8 cellular contexts compared by ENCODE assay signal in the genomic region with DNA sequence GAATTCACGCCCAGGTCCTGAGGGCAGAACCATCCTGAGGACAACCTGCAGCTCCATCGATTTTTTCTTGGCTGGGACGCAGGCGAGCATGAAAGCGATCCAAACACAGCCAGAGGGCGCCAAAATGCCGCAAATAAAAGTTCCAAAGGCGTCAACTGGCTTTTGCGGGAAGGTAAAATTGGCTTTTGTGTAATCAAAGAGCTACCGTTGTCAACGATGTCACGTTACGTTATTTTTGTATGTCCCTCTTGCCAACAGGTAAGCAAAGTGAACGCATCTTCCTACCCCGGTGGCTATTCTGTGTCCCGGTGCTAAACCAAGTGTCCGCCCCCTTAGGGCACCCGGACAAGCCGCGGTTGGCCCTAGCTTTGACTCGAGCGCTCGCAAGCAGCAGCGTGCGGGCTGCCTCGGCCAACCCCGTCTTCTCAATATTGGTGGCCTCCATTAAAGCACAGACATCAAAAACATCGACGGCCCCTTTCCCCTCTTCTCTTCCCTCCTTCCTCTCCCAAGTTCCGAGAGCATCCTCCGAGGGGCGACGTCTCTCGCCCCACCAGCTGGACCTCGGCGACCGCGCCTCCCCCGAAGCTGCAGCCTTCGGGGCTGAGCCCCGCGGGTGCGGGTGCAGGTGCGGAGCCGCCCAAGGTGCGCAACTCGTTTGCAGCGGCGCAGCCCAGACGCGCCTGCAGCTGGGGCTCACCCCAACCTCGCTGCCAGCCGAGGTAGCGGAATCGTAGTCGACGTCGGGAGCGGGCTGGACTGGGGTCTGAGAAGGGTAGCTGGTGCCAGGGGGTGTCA. TPM values are rescaled to one million over a fixed set of nuclear protein-coding genes. Genes with fewer than 3 reads are reported as not detected.
DNase-seq lines count a peak whose midpoint lies in the region; ATAC-seq and TF ChIP-seq lines count a peak whose summit lies in the region.

No MANE protein-coding gene starts in this region.

- CTCF ChIA-PET in GM10248 (lab: Yijun Ruan, JAX) (interaction anchor here (0.6 to 6.1 kb wide), 67 partner anchors 8 to 1129 kb away, joined by 3 to 128 read pairs (median 5); no protein-coding TSS in a partner anchor), PC-3 (lab: Charles Lee) (interaction anchor here (0.5 to 2.8 kb wide), 12 partner anchors 188 to 1110 kb away, joined by 3 to 21 read pairs (median 3); no protein-coding TSS in a partner anchor)

- H3K4me1 ChIP-seq in Karpas-422 (ENCODE audit: low read length) (peaks cover 49% of the 10 kb centered on the region), PC-3 (ENCODE audit: insufficient read depth, low read length) (peaks cover 29% of the 10 kb centered on the region)

- no peak overlapping the region for H3K27ac Mint-ChIP-seq in activated naive CD8-positive, alpha-beta T cell treated with anti-CD3 and anti-CD28 coated beads, Interleukin-2, amount 10 ng/mL, durations not matched to agents 7 days and 5 days

- POLR2A ChIA-PET in GM10248 (lab: Yijun Ruan, JAX), result interaction anchor here (0.6 to 1.6 kb wide), 4 partner anchors 8 to 232 kb away, joined by 3 to 4 read pairs (median 4); no protein-coding TSS in a partner anchor
- POLR2A ChIA-PET in PC-3 (lab: Charles Lee; ENCODE audit: unreplicated experiment), result interaction anchor here (0.5 to 0.6 kb wide), 2 partner anchors 124 to 252 kb away, joined by 3 to 4 read pairs; no protein-coding TSS in a partner anchor
- POLR2A ChIA-PET in activated naive CD8-positive, alpha-beta T cell treated with anti-CD3 and anti-CD28 coated beads, Interleukin-2, amount 10 ng/mL, durations not matched to agents 7 days and 5 days (lab: Charles Lee), result interaction anchor here (0.5 kb wide), 1 partner anchor 264 kb away, joined by 4 read pairs; no protein-coding TSS in a partner anchor

- H3K9me3 ChIP-seq in Karpas-422 (ENCODE audit: low read length) (no peaks in the 10 kb centered on the region), PC-3 (ENCODE audit: low read length) (no peaks in the 10 kb centered on the region)

- H4K20me1 ChIP-seq in Karpas-422 (ENCODE audit: insufficient read depth, low read depth, low read length) (peaks cover 3% of the 10 kb centered on the region), PC-3 (ENCODE audit: low read length) (peaks cover 9% of the 10 kb centered on the region)

- H2AFZ ChIP-seq in Karpas-422 (ENCODE audit: low read length), result peak overlapping the region; percentile 42; the same call in 1 of the 2 replicates
- peak overlapping the region; percentile 86 for H2AFZ ChIP-seq in PC-3 (ENCODE audit: low read length)

- H3K27ac ChIP-seq in Karpas-422 (ENCODE audit: low read length) (no peak overlapping the region), PC-3 (ENCODE audit: low read length) (no peak overlapping the region)

- intact Hi-C loops in PC-3 (cut with micrococcal nuclease), result loop anchor here (1.0 to 5.0 kb wide), 6 partner anchors 41 to 1089 kb away; no protein-coding TSS in a partner anchor
- intact Hi-C loops in Right ventricle myocardium inferior (cut with DNase I), result loop anchor here (1.0 kb wide), 1 partner anchor 1098 kb away; no protein-coding TSS in a partner anchor

- no peaks in the 10 kb centered on the region for H3F3A ChIP-seq in PC-3 (ENCODE audit: low read length, unreplicated experiment)

- BruUV-seq in PC-3 (replicated peaks; lab: Mats Ljungman, UMichigan), result TSS peak; percentile 39

- H3K4me2 ChIP-seq in Karpas-422 (ENCODE audit: low read depth, low read length, poor library complexity, severe bottlenecking) (peak overlapping the region; percentile 89), PC-3 (ENCODE audit: low read length) (peak overlapping the region; percentile 88)

- H3K36me3 ChIP-seq in H7 (replicated peaks; ENCODE audit: control insufficient read depth, insufficient read depth, low read length) (no peaks in the 10 kb centered on the region), Karpas-422 (ENCODE audit: insufficient read depth, low read length) (no peaks in the 10 kb centered on the region), PC-3 (ENCODE audit: low read depth, low read length) (peaks cover 5% of the 10 kb centered on the region; the same call in 1 of the 2 replicates)

- H3K27me3 Mint-ChIP-seq in activated naive CD8-positive, alpha-beta T cell treated with anti-CD3 and anti-CD28 coated beads, Interleukin-2, amount 10 ng/mL, durations not matched to agents 7 days and 5 days, result peaks cover 48% of the 10 kb centered on the region

- DNase-seq in GM10248 (ENCODE audit: extremely low spot score) (peak; percentile 73), H7 (peak; percentile 80), Karpas-422 (peak; percentile 93), PC-3 (peak; percentile 99), Right ventricle myocardium inferior (ENCODE audit: missing footprints) (peak; percentile 78), nucleus accumbens (lab: John Stamatoyannopoulos, UW) (peak in 54 of 56 donors; percentile 18 to 91 (median 67)), cortex of kidney (lab: John Stamatoyannopoulos, UW) (no peak)
- DNase-seq in activated naive CD8-positive, alpha-beta T cell treated with anti-CD3 and anti-CD28 coated beads, Interleukin-2, amount 10 ng/mL, durations not matched to agents 7 days and 5 days, result peak; percentile 52

- peak; percentile 80 for TF ChIP-seq CTCF in GM10248 (IDR thresholded peaks at IDR 0.05; ENCODE audit: control extremely low read depth, extremely low read depth, low read depth, missing control alignments)
- peak; percentile 99 for TF ChIP-seq CTCF in PC-3 (conservative IDR thresholded peaks at IDR 0.05; ENCODE audit: low read depth, low read length)

- H3K36me3 Mint-ChIP-seq in activated naive CD8-positive, alpha-beta T cell treated with anti-CD3 and anti-CD28 coated beads, Interleukin-2, amount 10 ng/mL, durations not matched to agents 7 days and 5 days, result no peaks in the 10 kb centered on the region

- peaks cover 3% of the 10 kb centered on the region for H3K4me1 Mint-ChIP-seq in activated naive CD8-positive, alpha-beta T cell treated with anti-CD3 and anti-CD28 coated beads, Interleukin-2, amount 10 ng/mL, durations not matched to agents 7 days and 5 days

- H3K4me3 ChIP-seq in H7 (ENCODE audit: insufficient read depth, low read depth, low read length) (peak overlapping the region; percentile 71), Karpas-422 (ENCODE audit: low read length) (peak overlapping the region; percentile 49; the same call in 1 of the 2 replicates), PC-3 (ENCODE audit: low read length) (peak overlapping the region; percentile 67)

- peak overlapping the region; percentile 25 for H3K4me3 Mint-ChIP-seq in activated naive CD8-positive, alpha-beta T cell treated with anti-CD3 and anti-CD28 coated beads, Interleukin-2, amount 10 ng/mL, durations not matched to agents 7 days and 5 days

- no peak overlapping the region for H3K9ac ChIP-seq in Karpas-422 (ENCODE audit: low read length)
- no peak overlapping the region for H3K9ac ChIP-seq in PC-3 (ENCODE audit: low read length)

- H3K9me2 ChIP-seq in Karpas-422 (replicated peaks; ENCODE audit: insufficient read depth, low read length) (no peaks in the 10 kb centered on the region), PC-3 (replicated peaks; ENCODE audit: low read length) (no peaks in the 10 kb centered on the region)

- H3K27me3 ChIP-seq in H7 (ENCODE audit: control insufficient read depth, insufficient read depth, low read length) (no peaks in the 10 kb centered on the region; the same call in 1 of the 2 replicates), Karpas-422 (ENCODE audit: low read length) (no peaks in the 10 kb centered on the region), PC-3 (ENCODE audit: low read length) (no peaks in the 10 kb centered on the region)

- ATAC-seq in PC-3, result peak; percentile 51
- ATAC-seq in activated naive CD8-positive, alpha-beta T cell treated with anti-CD3 and anti-CD28 coated beads, Interleukin-2, amount 10 ng/mL, durations not matched to agents 7 days and 5 days (ENCODE audit: low read depth), result no peak
- ATAC-seq in Right ventricle myocardium inferior, result peak; percentile 64

- H3K79me2 ChIP-seq in Karpas-422 (ENCODE audit: low read length), result peaks cover 22% of the 10 kb centered on the region
- H3K79me2 ChIP-seq in PC-3 (ENCODE audit: low read length), result peaks cover 38% of the 10 kb centered on the region

- no peaks in the 10 kb centered on the region for H3K9me3 Mint-ChIP-seq in activated naive CD8-positive, alpha-beta T cell treated with anti-CD3 and anti-CD28 coated beads, Interleukin-2, amount 10 ng/mL, durations not matched to agents 7 days and 5 days

RNA-seq across cellular contexts. Expression of gene BASP1, which starts 1.1 kb away (rescaled TPM):
- total RNA-seq in H7 (2014; rRNA removed; shearing (Covaris generic)), result 144 and 153 TPM in 2 replicates
- 25.8 and 34.6 TPM in 2 replicates for total RNA-seq in Karpas-422 (2014; rRNA removed; shearing (Covaris generic); ENCODE audit: low replicate concordance)
- 169 and 273 TPM in 2 replicates for total RNA-seq in PC-3 (2014; rRNA removed)
- total RNA-seq in activated naive CD8-positive, alpha-beta T cell treated with anti-CD3 and anti-CD28 coated beads, Interleukin-2, amount 10 ng/mL, durations not matched to agents 7 days and 5 days, result under 1 TPM; 0.40 to 0.94 TPM
- 3.2 TPM for total RNA-seq in Right ventricle myocardium inferior
